Comparison of ENCODE assay signal across 8 cellular contexts in genomic region chr6:34132486-34133185, GRCh38. TPM values are rescaled to one million over a fixed set of nuclear protein-coding genes. Genes with fewer than 3 reads are reported as not detected.
DNase-seq lines count a peak whose midpoint lies in the region; ATAC-seq, FAIRE-seq and TF ChIP-seq lines count a peak whose summit lies in the region.
"Had no signal": no experiment of that assay in that cellular context is flagged by ENCODE, and none has a peak within 500 bp of the region (broad histone marks: within the 10 kb centered on the region; RNA-seq: fewer than 3 reads in every experiment).

No MANE protein-coding gene starts in this region.

- H3K9me3 ChIP-seq in adrenal gland (replicated peaks in 1 of 3): no peaks in the 10 kb centered on the region
- H3K9me3 ChIP-seq in psoas muscle: no peaks in the 10 kb centered on the region

- peak; percentile 59 to 64 for ATAC-seq in naive thymus-derived CD8-positive, alpha-beta T cell
- no peak for ATAC-seq in psoas muscle
- ATAC-seq in GM21381 (IDR thresholded peaks at IDR 0.05; ENCODE audit: unreplicated experiment): no peak
- ATAC-seq in HG02759 (IDR thresholded peaks at IDR 0.05; ENCODE audit: unreplicated experiment): no peak

- DNase-seq in H54 (ENCODE audit: insufficient read length, low spot score) (peak; percentile 52), NCI-H2107 (lab: John Stamatoyannopoulos, UW) (peak; percentile 36), adrenal gland (peak in 6 of 7 donors; percentile 34 to 46 (median 41)), psoas muscle (no peak)
- DNase-seq in naive thymus-derived CD8-positive, alpha-beta T cell: peak in 7 of 10 donors; percentile 31 to 59 (median 46)

- no peak overlapping the region for H3K4me3 ChIP-seq in adrenal gland
- H3K4me3 ChIP-seq in psoas muscle: no peak overlapping the region
- H3K4me3 ChIP-seq: skin epidermis had no signal

- H3K36me3 Mint-ChIP-seq in naive thymus-derived CD8-positive, alpha-beta T cell: peaks cover 2 to 4% (median 2%) of the 10 kb centered on the region in 3 donors

- TF ChIP-seq CTCF in adrenal gland (IDR thresholded peaks at IDR 0.05) (no peak), psoas muscle (IDR thresholded peaks at IDR 0.05) (no peak)

- no peaks in the 10 kb centered on the region for H3K36me3 ChIP-seq in adrenal gland (replicated peaks in 1 of 2)
- H3K36me3 ChIP-seq in psoas muscle (ENCODE audit: insufficient read depth in 1 of 2, low read depth in 1 of 2): no peaks in the 10 kb centered on the region

- no peak for TF ChIP-seq POLR2A in H54 (IDR thresholded peaks at IDR 0.05; ENCODE audit: low read depth, low read length)
- TF ChIP-seq POLR2A in adrenal gland (IDR thresholded peaks at IDR 0.05): no peak

- peak overlapping the region in 2 of 10 donors; percentile 45 to 48 for H3K4me3 Mint-ChIP-seq in naive thymus-derived CD8-positive, alpha-beta T cell

- intact Hi-C loops in adrenal gland (cut with DNase I): no loop called here
- intact Hi-C loops in psoas muscle (cut with DNase I): no loop called here

- peak overlapping the region in 2 of 10 donors; percentile 33 to 59 for H3K27ac Mint-ChIP-seq in naive thymus-derived CD8-positive, alpha-beta T cell

- peaks cover 28 to 74% (median 36%) of the 10 kb centered on the region in 5 donors for H3K27me3 Mint-ChIP-seq in naive thymus-derived CD8-positive, alpha-beta T cell

- H3K9me3 Mint-ChIP-seq in naive thymus-derived CD8-positive, alpha-beta T cell: peaks cover 0 to 9% (median 2%) of the 10 kb centered on the region in 9 donors

- 51 to 53% (median 52%) methylated on average over 20 of the region's 20 CpGs for WGBS in adrenal gland, 4 donors
- WGBS in psoas muscle, 3 donors: 52 to 54% (median 52%) methylated on average over 20 of the region's 20 CpGs

- H3K4me1 ChIP-seq in adrenal gland (replicated peaks in 1 of 2) (no peaks in the 10 kb centered on the region), psoas muscle (no peaks in the 10 kb centered on the region)

- no peak for FAIRE-seq in H54 (lab: Jason Lieb, UNC)

- H3K27ac ChIP-seq in adrenal gland (no peak overlapping the region), psoas muscle (no peak overlapping the region)
- H3K27ac ChIP-seq: skin epidermis had no signal

- H3K27me3 ChIP-seq in adrenal gland (peaks cover 16% of the 10 kb centered on the region), psoas muscle (ENCODE audit: insufficient read depth in 3 of 3, low read length in 2 of 3) (peaks cover 0 to 27% (median 3%) of the 10 kb centered on the region in 3 donors)

- POLR2A ChIA-PET in naive thymus-derived CD8-positive, alpha-beta T cell (lab: Charles Lee): no interaction called here

- peaks cover 2 to 6% (median 4%) of the 10 kb centered on the region in 4 donors for H3K4me1 Mint-ChIP-seq in naive thymus-derived CD8-positive, alpha-beta T cell

RNA-seq across cellular contexts. Expression of gene GRM4, which starts 13.3 kb away (rescaled TPM):
- total RNA-seq in adrenal gland: not detected
- not detected for polyA plus RNA-seq in adrenal gland
- not detected for total RNA-seq in naive thymus-derived CD8-positive, alpha-beta T cell
- not detected for polyA plus RNA-seq in naive thymus-derived CD8-positive, alpha-beta T cell
- under 1 TPM in 2 of 4 donors, not detected in 2; 0.07 to 0.39 TPM for total RNA-seq in psoas muscle
- polyA plus RNA-seq in psoas muscle: under 1 TPM in 1 of 3 donors, not detected in 2; 0.14 TPM

Comparison
In these comparisons a context has a peak if more than half of its experiments do, and no peak if none do; other contexts are left out.
1. DNase-seq: peak in H54 (single experiment), NCI-H2107 (single experiment), adrenal gland (6 of 7) and naive thymus-derived CD8-positive, alpha-beta T cell (7 of 10); none in psoas muscle (0 of 2).
2. ATAC-seq: peak in naive thymus-derived CD8-positive, alpha-beta T cell (2 of 2); none in psoas muscle (0 of 4), GM21381 (single experiment) and HG02759 (single experiment).